Comparison of ENCODE assay signal across 8 cellular contexts in the genomic region with DNA sequence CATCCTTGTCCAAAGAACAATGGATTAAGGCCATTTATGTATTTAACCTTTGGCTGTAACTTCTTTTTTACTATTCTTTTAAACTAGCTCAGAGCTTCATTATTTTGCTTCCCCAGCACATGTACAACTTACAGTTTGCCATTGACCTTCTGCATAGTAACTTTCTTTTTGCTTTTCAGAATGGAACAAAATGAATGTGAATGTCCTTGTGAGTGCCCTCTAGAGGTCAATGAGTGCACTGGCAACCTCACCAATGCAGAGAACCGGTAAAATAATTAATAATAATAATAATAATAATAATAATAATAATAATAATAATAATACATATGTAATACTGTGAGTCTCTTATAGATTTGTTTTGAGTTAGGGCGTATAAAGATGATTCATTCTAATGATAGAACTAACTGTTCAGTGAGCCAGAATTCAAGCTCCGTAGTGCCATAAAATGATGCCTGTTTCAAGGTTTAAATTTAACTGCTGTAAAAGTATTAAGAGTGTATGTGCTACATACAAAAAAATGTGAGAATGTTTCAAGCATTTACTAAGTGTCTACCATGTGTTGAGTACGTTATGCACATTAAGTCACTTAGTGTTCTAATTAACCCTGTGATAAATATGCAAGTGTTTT.
A peak's percentile ranks its signal among the peaks of the same experiment; 100 is the strongest.
DNase-seq lines count a peak whose midpoint lies in the region; ATAC-seq, FAIRE-seq and TF ChIP-seq lines count a peak whose summit lies in the region.

No MANE protein-coding gene starts in this region.

- H3K4me1 ChIP-seq in keratinocyte (ENCODE audit: control insufficient read depth, extremely low read depth, insufficient read depth, low read length) = no peaks in the 10 kb centered on the region

- no peak overlapping the region for H2AFZ ChIP-seq in keratinocyte (ENCODE audit: control insufficient read depth, low read length)

- no peak overlapping the region for H3K4me3 Mint-ChIP-seq in CD14-positive monocyte

- ATAC-seq in GM21737 (IDR thresholded peaks at IDR 0.05; ENCODE audit: unreplicated experiment) (no peak), HG03025 (IDR thresholded peaks at IDR 0.05; ENCODE audit: low FRiP score, unreplicated experiment) (no peak)

- H3K9ac ChIP-seq in keratinocyte (ENCODE audit: control insufficient read depth, extremely low read depth, insufficient read depth, low read length) = no peak overlapping the region

- intact Hi-C loops in CD14-positive monocyte (cut with micrococcal nuclease) = no loop called here

- TF ChIP-seq CTCF in CD14-positive monocyte (IDR thresholded peaks at IDR 0.05) = peak; percentile 84
- peak; percentile 62 for TF ChIP-seq CTCF in HFF-Myc (IDR thresholded peaks at IDR 0.05; ENCODE audit: low read depth, low read length, missing control alignments)
- TF ChIP-seq CTCF in WERI-Rb-1 (IDR thresholded peaks at IDR 0.05; ENCODE audit: low read depth, low read length) = peak; percentile 51
- TF ChIP-seq CTCF in keratinocyte (optimal IDR thresholded peaks at IDR 0.05 in 1 of 3, IDR thresholded peaks at IDR 0.05 in 1 of 3, conservative IDR thresholded peaks at IDR 0.05 in 1 of 3; ENCODE audit: extremely low read depth in 1 of 3, insufficient read depth in 2 of 3, low read length in 3 of 3) = peak; percentile 38 to 55 (median 40)

- no peaks in the 10 kb centered on the region for H4K20me1 ChIP-seq in keratinocyte (ENCODE audit: control insufficient read depth, extremely low read depth, insufficient read depth, low read length)

- H3K36me3 ChIP-seq in WERI-Rb-1 (peaks cover 2% of the 10 kb centered on the region), keratinocyte (ENCODE audit: control insufficient read depth in 2 of 2, extremely low read depth in 1 of 2, insufficient read depth in 2 of 2, low read length in 2 of 2) (no peaks in the 10 kb centered on the region)

- H3K36me3 Mint-ChIP-seq in CD14-positive monocyte = no peaks in the 10 kb centered on the region

- H3K4me3 ChIP-seq in HFF-Myc (replicated peaks; ENCODE audit: low read depth, low read length) = no peak overlapping the region
- H3K4me3 ChIP-seq in WERI-Rb-1 (ENCODE audit: low read depth, low read length) = no peak overlapping the region
- no peak overlapping the region for H3K4me3 ChIP-seq in keratinocyte (ENCODE audit: control insufficient read depth in 2 of 3, extremely low read depth in 1 of 3, insufficient read depth in 2 of 3, low read depth in 1 of 3, low read length in 3 of 3)

- no peaks in the 10 kb centered on the region for H3K27me3 ChIP-seq in WERI-Rb-1 (ENCODE audit: insufficient read depth, low read depth, severe bottlenecking)
- H3K27me3 ChIP-seq in keratinocyte (ENCODE audit: control insufficient read depth, extremely low read depth, insufficient read depth, low read length) = no peaks in the 10 kb centered on the region

- DNase-seq in CD14-positive monocyte (ENCODE audit: low spot score) (no peak), HFF-Myc (ENCODE audit: extremely low read depth, low read depth) (no peak), WERI-Rb-1 (no peak), keratinocyte (ENCODE audit: low read depth, low spot score) (no peak), middle frontal gyrus (ENCODE audit: extremely low spot score, low spot score) (no peak), COR-L47 (lab: John Stamatoyannopoulos, UW) (no peak)

- dilution Hi-C loops in keratinocyte (cut with MboI; ENCODE audit: extremely low pct_ligation_motif_present, low sequenced_read_pairs) = no loop called here

- no peak overlapping the region for H3K4me2 ChIP-seq in keratinocyte (ENCODE audit: control insufficient read depth, extremely low read depth, insufficient read depth, low read depth, low read length)

- no peaks in the 10 kb centered on the region for H3K9me3 Mint-ChIP-seq in CD14-positive monocyte

- H3K9me3 ChIP-seq in WERI-Rb-1 (ENCODE audit: severe bottlenecking) = no peaks in the 10 kb centered on the region
- no peaks in the 10 kb centered on the region for H3K9me3 ChIP-seq in keratinocyte (ENCODE audit: control insufficient read depth, low read depth, low read length)

- no peaks in the 10 kb centered on the region for H3K79me2 ChIP-seq in keratinocyte (ENCODE audit: control insufficient read depth, insufficient read depth, low read length)

- no peak overlapping the region for H3K27ac Mint-ChIP-seq in CD14-positive monocyte

- H3K4me1 Mint-ChIP-seq in CD14-positive monocyte = no peaks in the 10 kb centered on the region

- no peaks in the 10 kb centered on the region for H3K9me1 ChIP-seq in keratinocyte (ENCODE audit: control insufficient read depth, extremely low read depth, insufficient read depth, low read length)

- H3K27me3 Mint-ChIP-seq in CD14-positive monocyte (ENCODE audit: low read depth in 3 of 3) = peaks cover 0 to 3% (median 0%) of the 10 kb centered on the region in 3 donors

- no peak for FAIRE-seq in keratinocyte (lab: Jason Lieb, UNC)

- H3K27ac ChIP-seq in WERI-Rb-1 = no peak overlapping the region
- H3K27ac ChIP-seq in keratinocyte (ENCODE audit: control insufficient read depth, insufficient read depth, low read length) = no peak overlapping the region
